27 cellular contexts compared by ENCODE assay signal in the genomic region with DNA sequence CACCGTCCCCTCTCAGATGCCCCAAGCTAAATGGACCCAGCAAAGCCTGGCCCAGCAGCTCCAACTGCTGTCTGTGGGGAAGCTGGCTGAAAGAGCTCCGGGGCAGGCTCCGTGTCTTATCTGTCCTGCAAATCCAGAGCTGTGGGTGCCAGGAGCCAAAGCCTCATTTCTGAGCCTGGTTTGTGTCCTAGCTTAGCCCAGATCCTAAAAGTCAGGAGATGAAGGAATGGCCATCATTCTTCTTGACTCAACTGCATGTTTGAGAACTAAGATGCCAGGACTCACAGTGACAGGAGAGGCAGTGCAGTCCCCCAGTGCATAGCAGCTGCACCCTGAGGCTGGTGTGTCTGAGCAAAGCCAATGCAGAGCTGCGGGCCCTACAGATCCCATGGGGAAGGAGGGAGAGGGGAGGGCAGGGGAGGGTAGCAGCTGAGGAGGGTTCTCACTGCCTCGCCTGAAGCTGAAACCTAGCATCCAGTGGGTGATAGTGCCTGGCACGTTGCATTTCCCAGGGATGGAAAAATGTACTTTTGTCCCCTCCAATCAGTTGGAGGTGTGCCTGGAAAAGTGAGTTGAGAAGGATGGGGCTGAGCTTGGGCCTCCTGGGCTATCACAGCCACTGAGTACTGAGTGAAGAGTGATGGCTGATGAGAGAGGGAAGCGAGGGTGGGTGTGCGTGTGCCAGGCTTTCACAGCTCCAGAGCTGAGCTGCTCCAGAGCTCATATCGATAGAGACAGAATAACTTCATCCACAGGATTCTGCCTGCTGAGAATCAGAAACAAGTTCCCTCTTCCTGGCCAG. TPM values are rescaled to one million over a fixed set of nuclear protein-coding genes. Genes with fewer than 3 reads are reported as not detected.
DNase-seq lines count a peak whose midpoint lies in the region; ATAC-seq and TF ChIP-seq lines count a peak whose summit lies in the region.
"Had no signal": no experiment of that assay in that cellular context is flagged by ENCODE, and none has a peak within 500 bp of the region (broad histone marks: within the 10 kb centered on the region; RNA-seq: fewer than 3 reads in every experiment).

No MANE protein-coding gene starts in this region.

- WGBS in neuronal stem cell (ENCODE audit: extremely low coverage in 2 of 2, insufficient read length in 2 of 2, insufficient replicate concordance in 1 of 2), 2 donors: no CpG with 5 or more reads among the region's 9 CpGs

- H3K27me3 ChIP-seq in left ventricle myocardium inferior (ENCODE audit: low read depth) (peaks cover 89% of the 10 kb centered on the region), neuronal stem cell (ENCODE audit: control insufficient read depth in 3 of 3, insufficient read depth in 3 of 3, low read depth in 1 of 3, low read length in 3 of 3) (peaks cover 0 to 33% (median 0%) of the 10 kb centered on the region in 3 experiments)
- H3K27me3 ChIP-seq: BLaER1 had no signal

- H2BK15ac ChIP-seq in neuronal stem cell (ENCODE audit: low read length): no peak overlapping the region

- H3K27ac ChIP-seq in left ventricle myocardium inferior (replicated peaks): no peak overlapping the region
- no peak overlapping the region for H3K27ac ChIP-seq in neuronal stem cell (replicated peaks; ENCODE audit: low read length)
- H3K27ac ChIP-seq: BLaER1, GM23248 had no signal

- no peak for TF ChIP-seq CTCF in left ventricle myocardium inferior (IDR thresholded peaks at IDR 0.05; ENCODE audit: borderline replicate concordance)

- H3K4me3 ChIP-seq in left ventricle myocardium inferior (no peak overlapping the region), neuronal stem cell (ENCODE audit: low read length in 2 of 2) (no peak overlapping the region)
- H3K4me3 ChIP-seq: BLaER1, GM23248 had no signal

- no peak for DNase-seq in Right ventricle myocardium superior
- no peak for DNase-seq in left ventricle myocardium inferior
- DNase-seq in amniotic epithelial cell (ENCODE audit: low read depth): peak; percentile 65
- DNase-seq in left ventricle myocardium superior: no peak
- DNase-seq in neuronal stem cell (ENCODE audit: low spot score): no peak
- no peak for DNase-seq in NCI-H345 treated with DMSO at 0.1 percent for 48 hours (lab: John Stamatoyannopoulos, UW; ENCODE audit: unreplicated experiment)
- no peak for DNase-seq in activated T-cell treated with anti-CD3 and anti-CD28 coated beads, Interleukin-2, amount 50 U/mL, for 4 hours
- DNase-seq: CD4-positive, alpha-beta T cell; GM23248; H9; KBM-7; MV-4-11; NCI-H1105; NCI-H1436 treated with DMSO at 0.1 percent for 48 hours; NCI-H187 treated with DMSO at 0.1 percent for 48 hours; NCI-H2171 treated with DMSO at 0.1 percent for 48 hours; NCI-H345; NCI-H524; NCI-H774; PC-3 had no signal

- no peak overlapping the region for H2BK5ac ChIP-seq in neuronal stem cell (ENCODE audit: low read length)

- H3K23ac ChIP-seq in neuronal stem cell (ENCODE audit: low read depth, low read length, poor library complexity): no peak overlapping the region

- H3K4me3 Mint-ChIP-seq in activated T-cell treated with anti-CD3 and anti-CD28 coated beads, Interleukin-2, amount 50 U/mL, for 4 hours: no peak overlapping the region
- H3K4me3 Mint-ChIP-seq: CD4-positive, alpha-beta T cell; H9 had no signal

- ATAC-seq in Right ventricle myocardium superior (ENCODE audit: poor library complexity): peak; percentile 34
- peak; percentile 87 for ATAC-seq in left ventricle myocardium superior
- ATAC-seq in esophagus mucosa: no peak
- no peak for ATAC-seq in activated T-cell treated with anti-CD3 and anti-CD28 coated beads, Interleukin-2, amount 50 U/mL, for 4 hours
- ATAC-seq: PC-3 had no signal

- H3K36me3 ChIP-seq in left ventricle myocardium inferior (no peaks in the 10 kb centered on the region), neuronal stem cell (replicated peaks in 1 of 2; ENCODE audit: control insufficient read depth in 2 of 2, insufficient read depth in 2 of 2, low read length in 2 of 2) (no peaks in the 10 kb centered on the region)
- H3K36me3 ChIP-seq: BLaER1 had no signal

- no peak overlapping the region for H2AK5ac ChIP-seq in neuronal stem cell (ENCODE audit: low read depth, low read length)

- H3K36me3 Mint-ChIP-seq in activated T-cell treated with anti-CD3 and anti-CD28 coated beads, Interleukin-2, amount 50 U/mL, for 4 hours (ENCODE audit: insufficient read depth): no peaks in the 10 kb centered on the region

- H4K91ac ChIP-seq in neuronal stem cell (ENCODE audit: low read depth, low read length, poor library complexity): no peak overlapping the region

- no peaks in the 10 kb centered on the region for H3K9me3 Mint-ChIP-seq in activated T-cell treated with anti-CD3 and anti-CD28 coated beads, Interleukin-2, amount 50 U/mL, for 4 hours
- H3K9me3 Mint-ChIP-seq: CD4-positive, alpha-beta T cell; H9 had no signal

- H3K4me1 Mint-ChIP-seq in activated T-cell treated with anti-CD3 and anti-CD28 coated beads, Interleukin-2, amount 50 U/mL, for 4 hours (ENCODE audit: low read depth): no peaks in the 10 kb centered on the region

- H2AFZ ChIP-seq in neuronal stem cell (ENCODE audit: low read length): no peak overlapping the region
- H2AFZ ChIP-seq: GM23248 had no signal

- no peak overlapping the region for H3K9ac ChIP-seq in neuronal stem cell (ENCODE audit: low read depth, low read length, poor library complexity)
- H3K9ac ChIP-seq: BLaER1, GM23248 had no signal

- no peak overlapping the region for H3K4me2 ChIP-seq in neuronal stem cell (ENCODE audit: insufficient read depth, low read length, poor library complexity, severe bottlenecking)
- H3K4me2 ChIP-seq: BLaER1 had no signal

- H4K8ac ChIP-seq in neuronal stem cell (ENCODE audit: low read depth, low read length): no peak overlapping the region

- H3K14ac ChIP-seq in neuronal stem cell (ENCODE audit: low read length): peak overlapping the region; percentile 4

- H2BK120ac ChIP-seq in neuronal stem cell (ENCODE audit: low read depth, low read length): no peak overlapping the region

- H3K79me1 ChIP-seq in neuronal stem cell (ENCODE audit: low read depth, low read length): no peaks in the 10 kb centered on the region

- H3K4me1 ChIP-seq in left ventricle myocardium inferior (no peaks in the 10 kb centered on the region), neuronal stem cell (ENCODE audit: control insufficient read depth in 2 of 2, insufficient read depth in 1 of 2, low read depth in 1 of 2, low read length in 2 of 2) (no peaks in the 10 kb centered on the region)

- no peak overlapping the region for H3K18ac ChIP-seq in neuronal stem cell (ENCODE audit: low read length)

- no peak overlapping the region for H3K4ac ChIP-seq in neuronal stem cell (ENCODE audit: low read length)

- H2BK12ac ChIP-seq in neuronal stem cell (ENCODE audit: low read length): no peak overlapping the region

- H3K27me3 Mint-ChIP-seq in activated T-cell treated with anti-CD3 and anti-CD28 coated beads, Interleukin-2, amount 50 U/mL, for 4 hours (ENCODE audit: low read depth): peaks cover 52% of the 10 kb centered on the region

- no peaks in the 10 kb centered on the region for H3K9me3 ChIP-seq in left ventricle myocardium inferior (replicated peaks)
- H3K9me3 ChIP-seq in neuronal stem cell (replicated peaks in 1 of 2; ENCODE audit: control insufficient read depth in 2 of 2, insufficient read depth in 1 of 2, low read depth in 1 of 2, low read length in 2 of 2): no peaks in the 10 kb centered on the region
- H3K9me3 ChIP-seq: BLaER1 had no signal

- intact Hi-C loops in Right ventricle myocardium superior (cut with DNase I): no loop called here
- intact Hi-C loops in left ventricle myocardium inferior (cut with micrococcal nuclease): no loop called here
- intact Hi-C loops in left ventricle myocardium superior (cut with micrococcal nuclease): no loop called here

RNA-seq across cellular contexts. Expression of a gene that starts 24.5 kb away (rescaled TPM):
- total RNA-seq in Right ventricle myocardium superior (0.38 TPM), left ventricle myocardium inferior (0.30 TPM), left ventricle myocardium superior (0.27 TPM), esophagus mucosa (0.12 TPM)
- not detected for polyA plus RNA-seq in neuronal stem cell (2013, experiment 1 of 2)
- not detected for polyA plus RNA-seq in neuronal stem cell (2013, experiment 2 of 2)
- total RNA-seq in activated T-cell treated with anti-CD3 and anti-CD28 coated beads, Interleukin-2, amount 50 U/mL, for 4 hours: not detected
- total RNA-seq: A172, G401, GM23248, H9, LHCN-M2, MCF 10A, PC-3, SK-MEL-5 had no signal
- polyA plus RNA-seq: GM23248 had no signal

RNA-seq across cellular contexts. Expression of a gene that starts 56.0 kb away (rescaled TPM):
- total RNA-seq in Right ventricle myocardium superior (not detected), left ventricle myocardium inferior (not detected), left ventricle myocardium superior (not detected), esophagus mucosa (not detected)
- polyA plus RNA-seq in neuronal stem cell (2013, experiment 1 of 2): not detected
- polyA plus RNA-seq in neuronal stem cell (2013, experiment 2 of 2): not detected
- not detected for total RNA-seq in activated T-cell treated with anti-CD3 and anti-CD28 coated beads, Interleukin-2, amount 50 U/mL, for 4 hours
- total RNA-seq: A172; CD4-positive, alpha-beta T cell; G401; GM23248; H9; LHCN-M2; MCF 10A; PC-3; SK-MEL-5 had no signal
- polyA plus RNA-seq: GM23248 had no signal

Comparison
In these comparisons a context has a peak if more than half of its experiments do, and no peak if none do; other contexts are left out.
1. ATAC-seq: peak in Right ventricle myocardium superior (single experiment) and left ventricle myocardium superior (single experiment); none in esophagus mucosa (single experiment) and activated T-cell treated with anti-CD3 and anti-CD28 coated beads, Interleukin-2, amount 50 U/mL, for 4 hours (0 of 2).